9 cellular contexts compared by ENCODE assay signal in the genomic region with DNA sequence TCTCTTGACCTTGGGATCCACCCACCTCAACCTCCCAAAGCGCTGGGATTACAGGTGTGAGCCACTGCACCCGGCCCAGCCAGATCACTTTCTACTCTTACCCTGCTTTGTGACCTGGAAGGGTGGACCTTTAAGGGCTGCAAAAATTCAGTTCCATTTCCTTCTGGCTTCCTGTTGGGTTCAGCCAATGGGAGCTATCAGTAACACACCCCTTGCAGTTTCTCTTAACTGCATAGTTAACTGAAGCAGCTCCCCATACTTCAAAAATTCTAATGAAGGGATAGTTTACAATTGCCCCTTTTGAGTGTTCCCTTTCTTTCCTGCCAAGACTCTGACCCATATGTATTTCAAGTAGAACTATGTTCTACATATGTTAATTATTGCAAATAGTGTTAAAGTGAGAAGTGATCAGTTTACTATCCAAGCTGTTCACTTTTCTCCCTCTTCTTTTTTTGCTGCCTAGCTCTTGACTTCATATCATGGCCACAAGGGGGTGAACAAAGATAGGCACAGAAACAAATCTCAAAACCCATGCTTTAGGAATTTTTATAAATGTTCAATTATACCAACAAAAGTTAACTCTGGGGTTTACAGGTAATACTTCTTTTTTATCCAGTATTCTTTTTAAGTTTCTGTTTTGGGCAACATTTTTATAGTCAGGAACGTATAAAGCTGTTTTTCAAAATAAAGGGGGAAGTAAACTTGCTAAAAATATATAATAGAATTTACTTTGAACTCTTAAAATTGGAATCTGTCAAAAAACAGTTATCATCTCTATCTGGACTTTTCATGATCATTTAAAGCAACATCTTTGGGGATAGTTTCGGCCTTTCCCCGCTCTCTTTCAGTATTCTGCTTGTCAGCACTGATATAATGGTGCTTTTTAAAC. TPM values are rescaled to one million over a fixed set of nuclear protein-coding genes. Genes with fewer than 3 reads are reported as not detected.
A peak's percentile ranks its signal among the peaks of the same experiment; 100 is the strongest.
DNase-seq lines count a peak whose midpoint lies in the region; ATAC-seq, FAIRE-seq and TF ChIP-seq lines count a peak whose summit lies in the region.
"Had no signal": no experiment of that assay in that cellular context is flagged by ENCODE, and none has a peak within 500 bp of the region (broad histone marks: within the 10 kb centered on the region; RNA-seq: fewer than 3 reads in every experiment).

No MANE protein-coding gene starts in this region.

- H3K4me2 ChIP-seq in fibroblast of lung (ENCODE audit: extremely low read depth, insufficient read depth, low read length), result no peak overlapping the region
- H3K4me2 ChIP-seq in smooth muscle cell, result no peak overlapping the region

- DNase-seq in CD14-positive monocyte (ENCODE audit: low spot score), result no peak
- DNase-seq in GM18507 (ENCODE audit: extremely low spot score, insufficient read length, low read depth), result no peak
- no peak for DNase-seq in Peyer's patch
- peak; percentile 33 to 67 for DNase-seq in fibroblast of lung (ENCODE audit: low read depth in 2 of 2)
- no peak for DNase-seq in smooth muscle cell (lab: John Stamatoyannopoulos, UW; ENCODE audit: unreplicated experiment)
- no peak for DNase-seq in activated CD4-positive, alpha-beta T cell treated with anti-CD3 and anti-CD28 coated beads, Interleukin-2, amount 50 U/mL, for 1 hour
- DNase-seq in activated T-helper 1 cell treated with anti-CD3 and anti-CD28 coated beads, Interleukin-12 subunit alpha, Interleukin-12 subunit beta, Interleukin-2, Interleukin-4 antibody, amounts not matched to agents 30 ng/mL and 10 ng/mL and 1 ng/mL, durations not matched to agents 14 hours and 24 hours and 36 hours (ENCODE audit: low spot score), result no peak

- H3F3A ChIP-seq in smooth muscle cell (ENCODE audit: low read depth), result no peaks in the 10 kb centered on the region

- peaks cover 0 to 15% (median 3%) of the 10 kb centered on the region in 3 donors for H3K27me3 Mint-ChIP-seq in CD14-positive monocyte (ENCODE audit: low read depth in 3 of 3)
- H3K27me3 Mint-ChIP-seq in activated T-helper 1 cell treated with anti-CD3 and anti-CD28 coated beads, Interleukin-12 subunit alpha, Interleukin-12 subunit beta, Interleukin-2, Interleukin-4 antibody, amounts not matched to agents 30 ng/mL and 10 ng/mL and 1 ng/mL, durations not matched to agents 14 hours and 24 hours and 36 hours (ENCODE audit: insufficient read depth), result peaks cover 3% of the 10 kb centered on the region

- TF ChIP-seq CTCF in CD14-positive monocyte (IDR thresholded peaks at IDR 0.05), result peak; percentile 51
- peak in 5 of 6 experiments; percentile 27 to 52 (median 43) for TF ChIP-seq CTCF in Peyer's patch (IDR thresholded peaks at IDR 0.05)
- TF ChIP-seq CTCF in fibroblast of lung (conservative IDR thresholded peaks at IDR 0.05 in 1 of 2, IDR thresholded peaks at IDR 0.05 in 1 of 2; ENCODE audit: low read depth in 1 of 2, low read length in 2 of 2), result peak; percentile 66 to 82
- TF ChIP-seq CTCF in smooth muscle cell (IDR thresholded peaks at IDR 0.05; ENCODE audit: borderline replicate concordance, insufficient read depth, poor library complexity, severe bottlenecking), result peak; percentile 75

- no peak overlapping the region for H2AFZ ChIP-seq in fibroblast of lung (ENCODE audit: low read length)
- H2AFZ ChIP-seq in smooth muscle cell (ENCODE audit: low read depth), result no peak overlapping the region

- no peak overlapping the region for H3K4me3 ChIP-seq in Peyer's patch
- H3K4me3 ChIP-seq in fibroblast of lung (replicated peaks in 1 of 4; ENCODE audit: control extremely low read depth in 1 of 4, insufficient read depth in 1 of 4, low read depth in 3 of 4, low read length in 4 of 4), result no peak overlapping the region
- no peak overlapping the region for H3K4me3 ChIP-seq in smooth muscle cell
- H3K4me3 ChIP-seq: SJCRH30 had no signal

- peaks cover 5% of the 10 kb centered on the region for H3K4me1 Mint-ChIP-seq in CD14-positive monocyte
- H3K4me1 Mint-ChIP-seq in activated T-helper 1 cell treated with anti-CD3 and anti-CD28 coated beads, Interleukin-12 subunit alpha, Interleukin-12 subunit beta, Interleukin-2, Interleukin-4 antibody, amounts not matched to agents 30 ng/mL and 10 ng/mL and 1 ng/mL, durations not matched to agents 14 hours and 24 hours and 36 hours (ENCODE audit: low read depth), result peaks cover 6% of the 10 kb centered on the region

- H3K27ac Mint-ChIP-seq in CD14-positive monocyte, result no peak overlapping the region
- H3K27ac Mint-ChIP-seq in activated T-helper 1 cell treated with anti-CD3 and anti-CD28 coated beads, Interleukin-12 subunit alpha, Interleukin-12 subunit beta, Interleukin-2, Interleukin-4 antibody, amounts not matched to agents 30 ng/mL and 10 ng/mL and 1 ng/mL, durations not matched to agents 14 hours and 24 hours and 36 hours, result no peak overlapping the region

- ATAC-seq in HG03196 (IDR thresholded peaks at IDR 0.05; ENCODE audit: unreplicated experiment), result no peak

- intact Hi-C loops in CD14-positive monocyte (cut with micrococcal nuclease), result loop anchor here in 1 of 2 donors (10.0 kb wide), 1 partner anchor 875 kb away; a partner anchor contains a TSS
- intact Hi-C loops in activated T-helper 1 cell treated with anti-CD3 and anti-CD28 coated beads, Interleukin-12 subunit alpha, Interleukin-12 subunit beta, Interleukin-2, Interleukin-4 antibody, amounts not matched to agents 30 ng/mL and 10 ng/mL and 1 ng/mL, durations not matched to agents 14 hours and 24 hours and 36 hours (cut with micrococcal nuclease), result loop anchor here (1.0 to 10.0 kb wide), 6 partner anchors 48 to 915 kb away; a partner anchor contains a TSS

- H3K9me3 ChIP-seq in Peyer's patch (no peaks in the 10 kb centered on the region), fibroblast of lung (ENCODE audit: control insufficient read depth, insufficient read depth, low read depth, low read length) (no peaks in the 10 kb centered on the region), smooth muscle cell (replicated peaks; ENCODE audit: low read depth) (no peaks in the 10 kb centered on the region)
- H3K9me3 ChIP-seq: SJCRH30 had no signal

- H3K4me1 ChIP-seq in Peyer's patch, result no peaks in the 10 kb centered on the region
- no peaks in the 10 kb centered on the region for H3K4me1 ChIP-seq in fibroblast of lung (ENCODE audit: control insufficient read depth, extremely low read depth, insufficient read depth, low read length)
- no peaks in the 10 kb centered on the region for H3K4me1 ChIP-seq in smooth muscle cell (ENCODE audit: low read depth)
- H3K4me1 ChIP-seq: SJCRH30 had no signal

- H3K27me3 ChIP-seq in Peyer's patch, result no peaks in the 10 kb centered on the region
- no peaks in the 10 kb centered on the region for H3K27me3 ChIP-seq in fibroblast of lung (ENCODE audit: control insufficient read depth, insufficient read depth, low read length)
- no peaks in the 10 kb centered on the region for H3K27me3 ChIP-seq in smooth muscle cell (ENCODE audit: low read depth)
- H3K27me3 ChIP-seq: SJCRH30 had no signal

- no peak for TF ChIP-seq POLR2A in Peyer's patch (IDR thresholded peaks at IDR 0.05)

- H3K79me2 ChIP-seq in fibroblast of lung (ENCODE audit: control insufficient read depth, insufficient read depth, low read length), result no peaks in the 10 kb centered on the region
- H3K79me2 ChIP-seq in smooth muscle cell (ENCODE audit: low read depth), result no peaks in the 10 kb centered on the region

- H3K4me3 Mint-ChIP-seq in CD14-positive monocyte, result no peak overlapping the region
- H3K4me3 Mint-ChIP-seq in activated T-helper 1 cell treated with anti-CD3 and anti-CD28 coated beads, Interleukin-12 subunit alpha, Interleukin-12 subunit beta, Interleukin-2, Interleukin-4 antibody, amounts not matched to agents 30 ng/mL and 10 ng/mL and 1 ng/mL, durations not matched to agents 14 hours and 24 hours and 36 hours, result no peak overlapping the region

- H3K27ac ChIP-seq in Peyer's patch (no peak overlapping the region), fibroblast of lung (ENCODE audit: insufficient read depth, low read length) (no peak overlapping the region), smooth muscle cell (ENCODE audit: low read depth) (no peak overlapping the region)
- H3K27ac ChIP-seq: SJCRH30 had no signal

- 69% methylated on average over 5 of the region's 5 CpGs for WGBS in smooth muscle cell (ENCODE audit: low lambda C conversion rate)

- FAIRE-seq in GM18507 (lab: Jason Lieb, UNC), result peak; percentile 81

- H3K9me3 Mint-ChIP-seq in CD14-positive monocyte, result peaks cover 0 to 3% (median 0%) of the 10 kb centered on the region in 7 donors
- H3K9me3 Mint-ChIP-seq in activated T-helper 1 cell treated with anti-CD3 and anti-CD28 coated beads, Interleukin-12 subunit alpha, Interleukin-12 subunit beta, Interleukin-2, Interleukin-4 antibody, amounts not matched to agents 30 ng/mL and 10 ng/mL and 1 ng/mL, durations not matched to agents 14 hours and 24 hours and 36 hours, result no peaks in the 10 kb centered on the region

- H3K36me3 ChIP-seq in Peyer's patch, result no peaks in the 10 kb centered on the region
- no peaks in the 10 kb centered on the region for H3K36me3 ChIP-seq in fibroblast of lung (ENCODE audit: control insufficient read depth, insufficient read depth, low read length)
- no peaks in the 10 kb centered on the region for H3K36me3 ChIP-seq in smooth muscle cell (ENCODE audit: low read depth)
- H3K36me3 ChIP-seq: SJCRH30 had no signal

- H4K20me1 ChIP-seq in fibroblast of lung (ENCODE audit: control insufficient read depth, extremely low read depth, insufficient read depth, low read length), result no peaks in the 10 kb centered on the region
- no peaks in the 10 kb centered on the region for H4K20me1 ChIP-seq in smooth muscle cell (ENCODE audit: low read depth)

- H3K9ac ChIP-seq in fibroblast of lung (ENCODE audit: insufficient read depth, low read length) (no peak overlapping the region), smooth muscle cell (ENCODE audit: low read depth) (no peak overlapping the region)

- H3K36me3 Mint-ChIP-seq in CD14-positive monocyte, result no peaks in the 10 kb centered on the region
- peaks cover 6% of the 10 kb centered on the region for H3K36me3 Mint-ChIP-seq in activated T-helper 1 cell treated with anti-CD3 and anti-CD28 coated beads, Interleukin-12 subunit alpha, Interleukin-12 subunit beta, Interleukin-2, Interleukin-4 antibody, amounts not matched to agents 30 ng/mL and 10 ng/mL and 1 ng/mL, durations not matched to agents 14 hours and 24 hours and 36 hours (ENCODE audit: low read depth)

RNA-seq across cellular contexts. Expression of a gene that starts 8.1 kb away (rescaled TPM):
- polyA plus RNA-seq in CD14-positive monocyte (under 1 TPM; 0.38 to 0.58 TPM), fibroblast of lung (1.4 and 1.6 TPM in 2 replicates), smooth muscle cell (0.20 and 0.62 TPM in 2 replicates)
- total RNA-seq in Peyer's patch (1 to 10 TPM in 3 of 4 donors, under 1 TPM in 1; 0.83 to 2.9 (median 1.8) TPM), fibroblast of lung (2.6 and 3.0 TPM in 2 replicates), smooth muscle cell (0.81 and 1.3 TPM in 2 replicates)
- 0.93 and 0.96 TPM in 2 replicates for polyA plus RNA-seq in fibroblast of lung (2012)
- polyA minus RNA-seq in fibroblast of lung (ENCODE audit: low replicate concordance), result 0.96 and 0.98 TPM in 2 replicates
- 3.9 TPM in 2 replicates for total RNA-seq in activated T-helper 1 cell treated with anti-CD3 and anti-CD28 coated beads, Interleukin-12 subunit alpha, Interleukin-12 subunit beta, Interleukin-2, Interleukin-4 antibody, amounts not matched to agents 30 ng/mL and 10 ng/mL and 1 ng/mL, durations not matched to agents 14 hours and 24 hours and 36 hours

RNA-seq across cellular contexts. Expression of a gene that starts 8.4 kb away (rescaled TPM):
- polyA plus RNA-seq in CD14-positive monocyte (100 to 1,000 TPM; 125 to 135 TPM), fibroblast of lung (102 and 108 TPM in 2 replicates), smooth muscle cell (201 and 218 TPM in 2 replicates)
- total RNA-seq in Peyer's patch (10 to 100 TPM in 3 of 4 donors, not detected in 1; 20.5 to 29.8 (median 29.2) TPM), fibroblast of lung (39.0 and 47.7 TPM in 2 replicates), smooth muscle cell (60.6 and 84.2 TPM in 2 replicates)
- 107 and 120 TPM in 2 replicates for polyA plus RNA-seq in fibroblast of lung (2012)
- 8.9 and 19.6 TPM in 2 replicates for polyA minus RNA-seq in fibroblast of lung (ENCODE audit: low replicate concordance)
- total RNA-seq in activated T-helper 1 cell treated with anti-CD3 and anti-CD28 coated beads, Interleukin-12 subunit alpha, Interleukin-12 subunit beta, Interleukin-2, Interleukin-4 antibody, amounts not matched to agents 30 ng/mL and 10 ng/mL and 1 ng/mL, durations not matched to agents 14 hours and 24 hours and 36 hours, result 77.1 and 81.3 TPM in 2 replicates

Comparison
In these comparisons a context has a peak if more than half of its experiments do, and no peak if none do; other contexts are left out.
1. DNase-seq: peak in fibroblast of lung (2 of 2); none in CD14-positive monocyte (single experiment), GM18507 (single experiment), Peyer's patch (0 of 3), smooth muscle cell (single experiment), activated CD4-positive, alpha-beta T cell treated with anti-CD3 and anti-CD28 coated beads, Interleukin-2, amount 50 U/mL, for 1 hour (single experiment) and activated T-helper 1 cell treated with anti-CD3 and anti-CD28 coated beads, Interleukin-12 subunit alpha, Interleukin-12 subunit beta, Interleukin-2, Interleukin-4 antibody, amounts not matched to agents 30 ng/mL and 10 ng/mL and 1 ng/mL, durations not matched to agents 14 hours and 24 hours and 36 hours (single experiment).
2. Peak in every context shown above with its lines, with median percentiles within 50 percentile points of each other: CTCF ChIP-seq.